In genomic region chr4:13169731-13170130, GRCh38 we compare ENCODE assay signal across 27 cellular contexts.
"Had no signal": no experiment of that assay in that cellular context is flagged by ENCODE, and none has a peak within 500 bp of the region (broad histone marks: within the 10 kb centered on the region; RNA-seq: fewer than 3 reads in every experiment).

No MANE protein-coding gene starts in this region.

- H3K4me2 ChIP-seq: hepatocyte had no signal

- DNase-seq: colonic mucosa; cortex of kidney; effector CD8-positive, alpha-beta T cell; effector memory CD8-positive, alpha-beta T cell; endodermal cell; erythroblast; esophagus squamous epithelium; foreskin keratinocyte; heart left ventricle; left cardiac atrium; left lung; left ventricle myocardium superior; lower lobe of right lung; mesenchymal stem cell; mucosa of descending colon; naive B cell; naive thymus-derived CD8-positive, alpha-beta T cell had no signal

- H3K4me1 ChIP-seq: colonic mucosa, esophagus squamous epithelium, foreskin keratinocyte, gastroesophageal sphincter, heart left ventricle, left lung, lower lobe of right lung had no signal

- H3K27me3 Mint-ChIP-seq: dendritic cell treated with granulocyte-macrophage colony-stimulating factor and Interleukin-4, amounts not matched to agents 40 ng/mL and 50 ng/mL, for 4 days; effector memory CD8-positive, alpha-beta T cell; naive B cell; naive thymus-derived CD8-positive, alpha-beta T cell had no signal

- H3K9me3 Mint-ChIP-seq: endodermal cell, mesothelial cell of epicardium, naive B cell had no signal

- H3K4me3 ChIP-seq: colonic mucosa, esophagus squamous epithelium, gastroesophageal sphincter, heart left ventricle, hepatocyte, left lung, lower lobe of right lung, mucosa of descending colon had no signal

- H3K27ac Mint-ChIP-seq: dendritic cell treated with granulocyte-macrophage colony-stimulating factor and Interleukin-4, amounts not matched to agents 40 ng/mL and 50 ng/mL, for 4 days; effector memory CD8-positive, alpha-beta T cell; endodermal cell; mesothelial cell of epicardium; naive B cell; naive thymus-derived CD8-positive, alpha-beta T cell had no signal

- H3K27me3 ChIP-seq: colonic mucosa, esophagus squamous epithelium, foreskin keratinocyte, gastroesophageal sphincter, heart left ventricle, hepatocyte, left lung had no signal

- H3K36me3 ChIP-seq: colonic mucosa, esophagus squamous epithelium, gastroesophageal sphincter, heart left ventricle, left lung, lower lobe of right lung had no signal

- FAIRE-seq: endometrium, frontal cortex, islet of Langerhans, keratinocyte had no signal

- ATAC-seq: effector memory CD8-positive, alpha-beta T cell; esophagus mucosa; foreskin keratinocyte; gastroesophageal sphincter; heart left ventricle; left cardiac atrium; left lung; left ventricle myocardium superior; lower lobe of right lung; mucosa of descending colon; naive thymus-derived CD8-positive, alpha-beta T cell had no signal

- H3K4me1 Mint-ChIP-seq: endodermal cell; mesothelial cell of epicardium; naive B cell; naive thymus-derived CD8-positive, alpha-beta T cell had no signal

- H3K79me2 ChIP-seq: hepatocyte had no signal

- H3K4me3 Mint-ChIP-seq: dendritic cell treated with granulocyte-macrophage colony-stimulating factor and Interleukin-4, amounts not matched to agents 40 ng/mL and 50 ng/mL, for 4 days; effector memory CD8-positive, alpha-beta T cell; endodermal cell; mesothelial cell of epicardium; naive B cell; naive thymus-derived CD8-positive, alpha-beta T cell had no signal

- H2AFZ ChIP-seq: hepatocyte had no signal

- H3K36me3 Mint-ChIP-seq: mesothelial cell of epicardium; naive B cell; naive thymus-derived CD8-positive, alpha-beta T cell had no signal

- H3K27ac ChIP-seq: colonic mucosa, epithelial cell of prostate, esophagus squamous epithelium, foreskin keratinocyte, gastroesophageal sphincter, heart left ventricle, hepatocyte, left lung, lower lobe of right lung had no signal

- H3K9me3 ChIP-seq: colonic mucosa, esophagus squamous epithelium, gastroesophageal sphincter, heart left ventricle, lower lobe of right lung, mucosa of descending colon had no signal
